In the genomic region with DNA sequence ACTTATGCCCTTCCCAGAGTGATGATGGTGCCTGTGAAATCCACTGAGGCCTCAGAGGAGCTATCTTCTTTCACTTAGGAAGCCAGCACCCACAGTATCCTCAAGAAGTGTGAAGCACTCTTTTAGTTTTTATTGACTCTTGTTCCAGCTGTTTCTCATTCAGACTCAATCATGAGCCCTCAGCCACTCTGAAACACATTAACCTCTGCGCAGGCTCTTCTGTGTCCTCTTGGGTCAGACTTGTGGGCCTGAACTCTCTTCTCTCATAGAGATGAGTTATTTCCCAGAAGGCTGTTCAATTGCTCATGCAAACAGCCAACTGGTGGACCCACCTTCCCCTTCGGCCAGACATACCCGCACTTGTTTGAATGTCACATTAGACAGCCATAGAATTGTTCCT, we compare ENCODE assay signal across 12 cellular contexts. TPM values are rescaled to one million over a fixed set of nuclear protein-coding genes. Genes with fewer than 3 reads are reported as not detected.
DNase-seq lines count a peak whose midpoint lies in the region; ATAC-seq, FAIRE-seq and TF ChIP-seq lines count a peak whose summit lies in the region.
"Had no signal": no experiment of that assay in that cellular context is flagged by ENCODE, and none has a peak within 500 bp of the region (broad histone marks: within the 10 kb centered on the region; RNA-seq: fewer than 3 reads in every experiment).

No MANE protein-coding gene starts in this region.

- no peaks in the 10 kb centered on the region for H3K9me3 Mint-ChIP-seq in activated T-helper 17 cell treated with anti-CD3 and anti-CD28 coated beads, Interleukin-2, amount 50 U/mL, for 72 hours

- H3K4me3 ChIP-seq in fibroblast of mammary gland (ENCODE audit: control insufficient read depth, low read depth, low read length): no peak overlapping the region
- H3K4me3 ChIP-seq: PC-9 had no signal

- H3K27me3 Mint-ChIP-seq in activated T-helper 17 cell treated with anti-CD3 and anti-CD28 coated beads, Interleukin-2, amount 50 U/mL, for 72 hours: no peaks in the 10 kb centered on the region

- H3K4me1 Mint-ChIP-seq in activated T-helper 17 cell treated with anti-CD3 and anti-CD28 coated beads, Interleukin-2, amount 50 U/mL, for 72 hours: no peaks in the 10 kb centered on the region
- H3K4me1 Mint-ChIP-seq: CD14-positive monocyte had no signal

- no peak for ATAC-seq in activated T-helper 17 cell treated with anti-CD3 and anti-CD28 coated beads, Interleukin-2, amount 50 U/mL, for 72 hours (replicated peaks)

- no peaks in the 10 kb centered on the region for H3K36me3 Mint-ChIP-seq in activated T-helper 17 cell treated with anti-CD3 and anti-CD28 coated beads, Interleukin-2, amount 50 U/mL, for 72 hours (ENCODE audit: low read depth)
- H3K36me3 Mint-ChIP-seq: CD14-positive monocyte had no signal

- no peak overlapping the region for H3K4me3 Mint-ChIP-seq in activated T-helper 17 cell treated with anti-CD3 and anti-CD28 coated beads, Interleukin-2, amount 50 U/mL, for 72 hours
- H3K4me3 Mint-ChIP-seq: CD14-positive monocyte had no signal

- FAIRE-seq in GM19239 (lab: Jason Lieb, UNC): peak; percentile 57

- DNase-seq in GM19239 (ENCODE audit: insufficient read length, low spot score): no peak
- peak; percentile 11 for DNase-seq in NCI-H524 treated with DMSO at 0.1 percent for 48 hours (lab: John Stamatoyannopoulos, UW)
- peak; percentile 59 for DNase-seq in fibroblast of mammary gland (ENCODE audit: low read depth)
- DNase-seq in superior temporal gyrus (ENCODE audit: extremely low spot score): peak; percentile 12
- no peak for DNase-seq in NCI-H146 treated with DMSO at 0.1 percent for 48 hours (lab: John Stamatoyannopoulos, UW; ENCODE audit: unreplicated experiment)
- DNase-seq in 8988T: no peak
- DNase-seq: GF-D8, GOT3, NCI-H2081 treated with DMSO at 0.1 percent for 48 hours had no signal

- H3K27ac Mint-ChIP-seq in activated T-helper 17 cell treated with anti-CD3 and anti-CD28 coated beads, Interleukin-2, amount 50 U/mL, for 72 hours: no peak overlapping the region
- H3K27ac Mint-ChIP-seq: CD14-positive monocyte had no signal

- no peak for TF ChIP-seq CTCF in fibroblast of mammary gland (conservative IDR thresholded peaks at IDR 0.05; ENCODE audit: control insufficient read depth, insufficient read depth, low read depth, low read length)

RNA-seq across cellular contexts. Expression of gene PREP, which starts 27.8 kb away (rescaled TPM):
- total RNA-seq in activated T-helper 17 cell treated with anti-CD3 and anti-CD28 coated beads, Interleukin-2, amount 50 U/mL, for 72 hours: 10 to 100 TPM; 32.3 to 50.2 TPM

Comparison
In these comparisons a context has a peak if more than half of its experiments do, and no peak if none do; other contexts are left out.
1. DNase-seq: peak in NCI-H524 treated with DMSO at 0.1 percent for 48 hours (single experiment), fibroblast of mammary gland (single experiment) and superior temporal gyrus (single experiment); none in GM19239 (single experiment), NCI-H146 treated with DMSO at 0.1 percent for 48 hours (single experiment) and 8988T (single experiment).